1 cellular context compared by ENCODE assay signal in genomic region chr14:100110801-100111200, GRCh38.
TF ChIP-seq lines count a peak whose summit lies in the region.

No MANE protein-coding gene starts in this region.

TF ChIP-seq in H1, 55 proteins besides CTCF, POLR2A, EP300 and RAD21:
- TF ChIP-seq ATF3 (IDR thresholded peaks at IDR 0.05; ENCODE audit: insufficient read depth, low read depth, low read length): no peak
- no peak for TF ChIP-seq NANOG (IDR thresholded peaks at IDR 0.05; ENCODE audit: insufficient read depth, low read depth, low read length, poor library complexity, severe bottlenecking)
- TF ChIP-seq E2F6 (IDR thresholded peaks at IDR 0.05): no peak
- TF ChIP-seq RNF2 (IDR thresholded peaks at IDR 0.05; ENCODE audit: borderline replicate concordance, low read depth, low read length, missing control alignments, poor library complexity, severe bottlenecking): no peak
- no peak for TF ChIP-seq KDM5A (IDR thresholded peaks at IDR 0.05; ENCODE audit: low read length)
- TF ChIP-seq SP1 (IDR thresholded peaks at IDR 0.05; ENCODE audit: low read depth, low read length): no peak
- TF ChIP-seq SUZ12 (IDR thresholded peaks at IDR 0.05; ENCODE audit: low read length): no peak
- TF ChIP-seq MAFK (IDR thresholded peaks at IDR 0.05; ENCODE audit: low read depth, low read length): no peak
- TF ChIP-seq YY1 (IDR thresholded peaks at IDR 0.05; ENCODE audit: low read depth, low read length): no peak
- no peak for TF ChIP-seq HDAC2 (IDR thresholded peaks at IDR 0.05; ENCODE audit: borderline replicate concordance in 1 of 2, low read depth in 2 of 2, low read length in 2 of 2)
- no peak for TF ChIP-seq SAP30 (IDR thresholded peaks at IDR 0.05; ENCODE audit: insufficient read depth, insufficient replicate concordance, low read length)
- no peak for TF ChIP-seq RXRA (IDR thresholded peaks at IDR 0.05; ENCODE audit: insufficient read depth, low read depth, low read length)
- no peak for TF ChIP-seq NRF1 (IDR thresholded peaks at IDR 0.05; ENCODE audit: low read depth, low read length)
- TF ChIP-seq TAF1 (IDR thresholded peaks at IDR 0.05; ENCODE audit: low read depth, low read length): no peak
- TF ChIP-seq TCF12 (IDR thresholded peaks at IDR 0.05; ENCODE audit: low read depth, low read length): no peak
- TF ChIP-seq MAX (IDR thresholded peaks at IDR 0.05): no peak
- TF ChIP-seq ZNF274 (IDR thresholded peaks at IDR 0.05; ENCODE audit: borderline replicate concordance, extremely low read depth, low read length): no peak
- no peak for TF ChIP-seq GTF2F1 (IDR thresholded peaks at IDR 0.05; ENCODE audit: borderline replicate concordance, low read depth, low read length)
- no peak for TF ChIP-seq EGR1 (IDR thresholded peaks at IDR 0.05; ENCODE audit: borderline replicate concordance, low read depth, low read length)
- TF ChIP-seq CHD7 (IDR thresholded peaks at IDR 0.05; ENCODE audit: insufficient replicate concordance, low read length): no peak
